In genomic region chr11:117633186-117633585, GRCh38 we compare ENCODE assay signal across 23 cellular contexts.
"Had no signal": no experiment of that assay in that cellular context is flagged by ENCODE, and none has a peak within 500 bp of the region (broad histone marks: within the 10 kb centered on the region; RNA-seq: fewer than 3 reads in every experiment).

No MANE protein-coding gene starts in this region.

- H3K27ac ChIP-seq: adrenal gland, body of pancreas, thyroid gland, upper lobe of left lung had no signal

- ATAC-seq: activated T-cell treated with anti-CD3 and anti-CD28 coated beads, Interleukin-2, amount 50 U/mL, for 72 hours; body of pancreas; left lobe of liver; sciatic nerve; stimulated activated memory B cell treated with anti-CD40 and anti-IgM and Interleukin-4, amounts not matched to agents 10 μg/mL and 1 μg/mL and 100 μg/mL, for 72 hours; stimulated activated naive CD8-positive, alpha-beta T cell treated with anti-CD3 and anti-CD28 coated beads, Interleukin-15, amount 100 ng/mL, for 72 hours had no signal

- H3K36me3 ChIP-seq: adrenal gland, thyroid gland, upper lobe of left lung had no signal

- H3K4me1 ChIP-seq: adrenal gland, body of pancreas, thyroid gland, upper lobe of left lung had no signal

- H3K27me3 ChIP-seq: adrenal gland, body of pancreas, thyroid gland, upper lobe of left lung had no signal

- H3K4me3 ChIP-seq: adrenal gland, body of pancreas, lung, thyroid gland, upper lobe of left lung had no signal

- H3K9me3 ChIP-seq: adrenal gland, body of pancreas, SK-N-SH, thyroid gland, upper lobe of left lung had no signal

- DNase-seq: activated CD4-positive, alpha-beta T cell treated with anti-CD3 and anti-CD28 coated beads for 4 hours; activated CD4-positive, alpha-beta T cell treated with anti-CD3 and anti-CD28 coated beads, Interleukin-2, amount 50 U/mL, for 4 hours; activated naive CD4-positive, alpha-beta T cell treated with Interleukin-2 at 50 U/mL for 16 hours; activated naive CD8-positive, alpha-beta T cell treated with anti-CD3 and anti-CD28 coated beads for 36 hours; activated T-cell treated with anti-CD3 and anti-CD28 coated beads for 4 hours; activated T-cell treated with anti-CD3 and anti-CD28 coated beads, Interleukin-2, amount 50 U/mL, for 72 hours; adrenal gland; aorta; body of pancreas; effector CD4-positive, alpha-beta T cell; erythroblast; SK-N-SH; small intestine; stimulated activated CD4-positive, alpha-beta T cell treated with anti-CD3 and anti-CD28 coated beads, Interleukin-1b, Interleukin-23, amount 100 ng/mL, for 48 hours; stimulated activated CD4-positive, alpha-beta T cell treated with anti-CD3 and anti-CD28 coated beads, Interleukin-4, amount 100 ng/mL, for 4 hours; stimulated activated CD8-positive, alpha-beta memory T cell treated with anti-CD3 and anti-CD28 coated beads, Interleukin-4, amount 100 ng/mL, for 48 hours; stimulated activated naive CD8-positive, alpha-beta T cell treated with anti-CD3 and anti-CD28 coated beads, Interleukin-15, amount 100 ng/mL, for 72 hours; thyroid gland; upper lobe of left lung had no signal
